Comparison of ENCODE assay signal across 12 cellular contexts in genomic region chr6:21163110-21163837, GRCh38.
DNase-seq lines count a peak whose midpoint lies in the region; ATAC-seq, FAIRE-seq and TF ChIP-seq lines count a peak whose summit lies in the region.
"Had no signal": no experiment of that assay in that cellular context is flagged by ENCODE, and none has a peak within 500 bp of the region (broad histone marks: within the 10 kb centered on the region; RNA-seq: fewer than 3 reads in every experiment).

No MANE protein-coding gene starts in this region.

- DNase-seq in GM19239 (ENCODE audit: insufficient read length, low spot score) = no peak
- peak; percentile 35 for DNase-seq in PC-3
- DNase-seq in fibroblast of gingiva (ENCODE audit: low read depth) = peak; percentile 3
- peak; percentile 85 for DNase-seq in retinal pigment epithelial cell (ENCODE audit: low read depth)
- no peak for DNase-seq in NCI-H510A (lab: John Stamatoyannopoulos, UW)
- DNase-seq: activated gamma-delta T cell, MM.1S, NCI-H2107, T-cell had no signal

- H3K4me3 ChIP-seq in PC-3 (ENCODE audit: low read length) (no peak overlapping the region), retinal pigment epithelial cell (ENCODE audit: low read length) (no peak overlapping the region)
- H3K4me3 ChIP-seq: right atrium auricular region had no signal

- peak; percentile 47 for FAIRE-seq in GM19239 (lab: Jason Lieb, UNC)

- no peaks in the 10 kb centered on the region for H3K79me2 ChIP-seq in PC-3 (ENCODE audit: low read length)

- no peak overlapping the region for H2AFZ ChIP-seq in PC-3 (ENCODE audit: low read length)

- no peaks in the 10 kb centered on the region for H3K27me3 ChIP-seq in PC-3 (ENCODE audit: low read length)
- H3K27me3 ChIP-seq: right atrium auricular region had no signal

- H3F3A ChIP-seq in PC-3 (ENCODE audit: low read length, unreplicated experiment) = no peaks in the 10 kb centered on the region

- no peaks in the 10 kb centered on the region for H3K4me1 ChIP-seq in PC-3 (ENCODE audit: insufficient read depth, low read length)

- intact Hi-C loops in PC-3 (cut with micrococcal nuclease) = no loop called here

- H3K9me3 ChIP-seq in PC-3 (ENCODE audit: low read length) = no peaks in the 10 kb centered on the region
- H3K9me3 ChIP-seq: right atrium auricular region had no signal

- ATAC-seq in PC-3 (no peak), GM19351 (IDR thresholded peaks at IDR 0.05; ENCODE audit: unreplicated experiment) (no peak), GM21528 (IDR thresholded peaks at IDR 0.05; ENCODE audit: low FRiP score, unreplicated experiment) (no peak)
- ATAC-seq: T-cell had no signal

- POLR2A ChIA-PET in PC-3 (lab: Charles Lee; ENCODE audit: unreplicated experiment) = no interaction called here

- no peaks in the 10 kb centered on the region for H3K9me2 ChIP-seq in PC-3 (replicated peaks; ENCODE audit: low read length)

- no peak overlapping the region for H3K27ac ChIP-seq in PC-3 (ENCODE audit: low read length)
- H3K27ac ChIP-seq: right atrium auricular region had no signal

- CTCF ChIA-PET in PC-3 (lab: Charles Lee) = no interaction called here

- no TSS peak for BruUV-seq in PC-3 (replicated peaks; lab: Mats Ljungman, UMichigan)

- no peaks in the 10 kb centered on the region for H4K20me1 ChIP-seq in PC-3 (ENCODE audit: low read length)

- H3K36me3 ChIP-seq in PC-3 (ENCODE audit: low read depth, low read length) = no peaks in the 10 kb centered on the region
- H3K36me3 ChIP-seq: right atrium auricular region had no signal

- no peak overlapping the region for H3K4me2 ChIP-seq in PC-3 (ENCODE audit: low read length)

- H3K9ac ChIP-seq in PC-3 (ENCODE audit: low read length) = no peak overlapping the region

- TF ChIP-seq CTCF in PC-3 (conservative IDR thresholded peaks at IDR 0.05; ENCODE audit: low read depth, low read length) (no peak), retinal pigment epithelial cell (conservative IDR thresholded peaks at IDR 0.05; ENCODE audit: low read depth, low read length) (no peak)

Comparison
In these comparisons a context has a peak if more than half of its experiments do, and no peak if none do; other contexts are left out.
1. DNase-seq: peak in PC-3 (single experiment), fibroblast of gingiva (single experiment) and retinal pigment epithelial cell (single experiment); none in GM19239 (single experiment) and NCI-H510A (single experiment).